In the genomic region with DNA sequence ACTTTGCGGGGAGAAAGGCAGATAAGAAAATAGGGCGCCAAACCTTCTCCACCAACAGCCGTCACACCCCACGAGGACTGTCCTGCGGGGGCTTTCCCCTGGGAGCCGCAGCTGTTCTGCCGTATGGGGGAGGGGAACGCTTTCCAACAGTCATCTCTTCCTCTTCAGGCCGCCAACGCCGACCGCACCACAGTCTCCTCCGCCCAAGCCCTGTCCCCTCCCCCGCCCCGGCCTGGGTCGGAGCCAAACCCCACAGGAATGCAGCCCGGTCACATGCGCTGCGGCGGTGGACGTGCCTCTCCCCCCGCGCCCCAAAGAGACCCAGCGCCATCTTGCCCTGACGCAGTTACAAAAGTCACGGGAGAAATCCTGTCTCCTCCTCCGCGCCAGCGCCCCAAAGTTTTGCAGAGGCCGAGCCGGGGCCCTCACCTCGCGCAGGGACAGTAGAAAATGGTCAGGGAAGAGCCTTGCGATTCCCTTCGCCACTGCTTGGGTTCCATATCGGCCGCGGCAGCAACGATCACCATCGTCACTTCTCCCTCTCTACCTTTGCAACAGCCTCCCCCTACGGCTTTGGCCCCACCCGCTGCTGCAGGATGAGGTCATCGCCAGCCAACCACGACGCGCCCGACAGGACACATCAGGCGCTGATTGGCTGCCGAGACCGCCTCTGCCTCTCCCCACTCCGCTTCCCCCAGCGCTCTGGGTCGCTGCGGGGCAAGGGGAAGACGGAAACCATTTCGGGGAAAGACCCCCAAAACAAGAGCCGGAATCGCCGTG, we compare ENCODE assay signal across 8 cellular contexts. TPM values are rescaled to one million over a fixed set of nuclear protein-coding genes. Genes with fewer than 3 reads are reported as not detected.
DNase-seq lines count a peak whose midpoint lies in the region; ATAC-seq and TF ChIP-seq lines count a peak whose summit lies in the region.

No MANE protein-coding gene starts in this region.

- H3K9me3 ChIP-seq in left ventricle myocardium inferior (replicated peaks): no peaks in the 10 kb centered on the region

- peak overlapping the region; percentile 75 for H3K4me3 ChIP-seq in left ventricle myocardium inferior

- H3K27ac Mint-ChIP-seq in progenitor cell of endocrine pancreas: peak overlapping the region; percentile 100

- H3K4me1 Mint-ChIP-seq in progenitor cell of endocrine pancreas (ENCODE audit: low read depth): peaks cover 33% of the 10 kb centered on the region

- DNase-seq in NCI-H146 treated with DMSO at 0.1 percent for 48 hours (lab: John Stamatoyannopoulos, UW; ENCODE audit: unreplicated experiment): peak; percentile 92
- DNase-seq in T-helper 1 cell: peak; percentile 99 to 100 (median 100)
- peak; percentile 89 to 100 (median 98) for DNase-seq in amygdala (lab: John Stamatoyannopoulos, UW)
- peak; percentile 100 for DNase-seq in left ventricle myocardium inferior
- DNase-seq in progenitor cell of endocrine pancreas (ENCODE audit: low spot score, unreplicated experiment): peak; percentile 94
- peak; percentile 100 for DNase-seq in ureter (ENCODE audit: low spot score)

- peaks cover 8% of the 10 kb centered on the region for H3K36me3 Mint-ChIP-seq in progenitor cell of endocrine pancreas (ENCODE audit: insufficient read depth)

- H3K27me3 ChIP-seq in left ventricle myocardium inferior (ENCODE audit: low read depth): no peaks in the 10 kb centered on the region

- H3K27ac ChIP-seq in left ventricle myocardium inferior (replicated peaks): peak overlapping the region; percentile 100

- peak; percentile 83 for TF ChIP-seq POLR2A in GM15510 (IDR thresholded peaks at IDR 0.05; ENCODE audit: borderline replicate concordance, extremely low read depth, insufficient read length)

- H3K27me3 Mint-ChIP-seq in progenitor cell of endocrine pancreas: no peaks in the 10 kb centered on the region

- ATAC-seq in HG02884 (IDR thresholded peaks at IDR 0.05; ENCODE audit: unreplicated experiment): peak; percentile 70

- no peak for TF ChIP-seq CTCF in left ventricle myocardium inferior (IDR thresholded peaks at IDR 0.05; ENCODE audit: borderline replicate concordance)
- no peak for TF ChIP-seq CTCF in progenitor cell of endocrine pancreas (IDR thresholded peaks at IDR 0.05; ENCODE audit: unreplicated experiment)

- H3K4me1 ChIP-seq in left ventricle myocardium inferior: peaks cover 72% of the 10 kb centered on the region

- H3K36me3 ChIP-seq in left ventricle myocardium inferior: no peaks in the 10 kb centered on the region

- H3K4me3 Mint-ChIP-seq in progenitor cell of endocrine pancreas (ENCODE audit: low read depth): peak overlapping the region; percentile 100

- H3K9me3 Mint-ChIP-seq in progenitor cell of endocrine pancreas (ENCODE audit: low read depth): no peaks in the 10 kb centered on the region

- intact Hi-C loops in left ventricle myocardium inferior (cut with micrococcal nuclease): no loop called here

RNA-seq across cellular contexts. Expression of a gene that starts 1.3 kb away (rescaled TPM):
- total RNA-seq in left ventricle myocardium inferior (40.2 TPM), progenitor cell of endocrine pancreas (107 TPM in 2 replicates), ureter (120 TPM)

Comparison
In these comparisons a context has a peak if more than half of its experiments do, and no peak if none do; other contexts are left out.
1. Peak in every context shown above with its lines: DNase-seq, ATAC-seq, H3K4me3 ChIP-seq and H3K27ac ChIP-seq.